Comparison of ENCODE assay signal across 8 cellular contexts in genomic region chr5:180495292-180495691, GRCh38. TPM values are rescaled to one million over a fixed set of nuclear protein-coding genes. Genes with fewer than 3 reads are reported as not detected.
DNase-seq lines count a peak whose midpoint lies in the region; ATAC-seq and TF ChIP-seq lines count a peak whose summit lies in the region.

No MANE protein-coding gene starts in this region.

- no CpG with 5 or more reads among the region's 7 CpGs for WGBS in H9 (ENCODE audit: extremely low coverage, insufficient read length, low lambda C conversion rate)
- 12 to 27% methylated on average over 7 of the region's 7 CpGs for WGBS in sigmoid colon, 2 donors

- H3K9me3 ChIP-seq in H9 (ENCODE audit: control insufficient read depth, low read depth, low read length) (no peaks in the 10 kb centered on the region), sigmoid colon (no peaks in the 10 kb centered on the region)

- no peak overlapping the region for H2BK20ac ChIP-seq in H9 (ENCODE audit: low read depth, low read length, poor library complexity, severe bottlenecking)

- H3K27me3 ChIP-seq in H9 (ENCODE audit: insufficient read depth, low read length): no peaks in the 10 kb centered on the region
- H3K27me3 ChIP-seq in sigmoid colon: no peaks in the 10 kb centered on the region

- DNase-seq in H9 (no peak), SW480 (ENCODE audit: low spot score) (peak; percentile 13), fibroblast of villous mesenchyme (ENCODE audit: low read depth) (no peak), sigmoid colon (no peak), H4 (ENCODE audit: low spot score) (no peak)

- peaks cover 6% of the 10 kb centered on the region for H3K23me2 ChIP-seq in H9 (ENCODE audit: insufficient read length, low read depth, low read length, poor library complexity, severe bottlenecking)

- H3K27ac Mint-ChIP-seq in H9: peak overlapping the region; percentile 79 to 95 (median 89); a peak in 6 of 7 replicates

- no peak overlapping the region for H2BK5ac ChIP-seq in H9 (ENCODE audit: insufficient read length, low read length)

- H3K27ac ChIP-seq in H9 (ENCODE audit: insufficient read length, low read depth, low read length) (no peak overlapping the region), sigmoid colon (peak overlapping the region; percentile 90 to 95 (median 94))

- H2BK15ac ChIP-seq in H9 (ENCODE audit: low read depth, low read length): no peak overlapping the region

- H3K4me2 ChIP-seq in H9 (ENCODE audit: insufficient read depth, insufficient read length, low read length): peak overlapping the region; percentile 93

- no peak overlapping the region for H4K8ac ChIP-seq in H9 (replicated peaks; ENCODE audit: insufficient read length, low read depth, low read length)

- TF ChIP-seq EP300 in sigmoid colon (IDR thresholded peaks at IDR 0.05): no peak

- H3K79me1 ChIP-seq in H9 (ENCODE audit: insufficient read depth, low read depth, low read length, poor library complexity, severe bottlenecking): peaks cover 8% of the 10 kb centered on the region

- H3K4ac ChIP-seq in H9 (ENCODE audit: low read depth, low read length): no peak overlapping the region

- H3K56ac ChIP-seq in H9 (ENCODE audit: insufficient read length, low read depth, low read length): no peak overlapping the region

- TF ChIP-seq POLR2A in sigmoid colon (IDR thresholded peaks at IDR 0.05): no peak

- H4K91ac ChIP-seq in H9 (ENCODE audit: insufficient read length, low read depth, low read length): no peak overlapping the region

- peaks cover 33 to 56% (median 51%) of the 10 kb centered on the region in 3 experiments for H3K36me3 Mint-ChIP-seq in H9 (ENCODE audit: insufficient read depth in 1 of 3, low read depth in 3 of 3)

- no peak overlapping the region for H3T11ph ChIP-seq in H9 (ENCODE audit: low read length)

- H3K9me3 Mint-ChIP-seq in H9: peaks cover 3 to 14% of the 10 kb centered on the region in 2 experiments; a peak in 3 of 5 replicates

- H3K79me2 ChIP-seq in H9 (ENCODE audit: insufficient read depth, low read length): peaks cover 45% of the 10 kb centered on the region

- ATAC-seq in GM18511 (IDR thresholded peaks at IDR 0.05; ENCODE audit: unreplicated experiment) (no peak), HG03460 (IDR thresholded peaks at IDR 0.05; ENCODE audit: unreplicated experiment) (no peak), GM18519 (IDR thresholded peaks at IDR 0.05; ENCODE audit: low FRiP score, unreplicated experiment) (no peak)

- H2BK12ac ChIP-seq in H9 (ENCODE audit: insufficient read length, low read depth, low read length): no peak overlapping the region

- no peak overlapping the region for H4K5ac ChIP-seq in H9 (ENCODE audit: insufficient read length, low read depth, low read length)

- no peak overlapping the region for H3K18ac ChIP-seq in H9 (ENCODE audit: insufficient read length, low read depth, low read length)

- H2AK5ac ChIP-seq in H9 (ENCODE audit: insufficient read length, low read length): no peak overlapping the region

- H3K4me3 Mint-ChIP-seq in H9: peak overlapping the region; percentile 86 to 91

- peak overlapping the region; percentile 79 for H3K4me3 ChIP-seq in fibroblast of villous mesenchyme (ENCODE audit: low read depth, low read length)
- peak overlapping the region; percentile 82 to 94 (median 88) for H3K4me3 ChIP-seq in sigmoid colon

- no peak overlapping the region for H2AFZ ChIP-seq in H9 (ENCODE audit: low read length)

- TF ChIP-seq CTCF in H9 (conservative IDR thresholded peaks at IDR 0.05): no peak
- no peak for TF ChIP-seq CTCF in fibroblast of villous mesenchyme (IDR thresholded peaks at IDR 0.05; ENCODE audit: insufficient read depth, low read depth, low read length)
- TF ChIP-seq CTCF in sigmoid colon (IDR thresholded peaks at IDR 0.05): no peak

- intact Hi-C loops in sigmoid colon (cut with DNase I): loop anchor here (5.0 kb wide), 1 partner anchor 143 kb away; the partner anchor contains the start of gene GFPT2

- H4K20me1 ChIP-seq in H9 (ENCODE audit: control insufficient read depth, insufficient read depth, insufficient read length): no peaks in the 10 kb centered on the region

- no peaks in the 10 kb centered on the region for H3K27me3 Mint-ChIP-seq in H9 (ENCODE audit: low read depth)

- no peak overlapping the region for H3K23ac ChIP-seq in H9 (ENCODE audit: insufficient read length, low read depth, low read length)

- no peaks in the 10 kb centered on the region for H3K36me3 ChIP-seq in sigmoid colon

- peak overlapping the region; percentile 91 for H3K9ac ChIP-seq in H9 (ENCODE audit: extremely low read depth, insufficient read length, low read length)

- H3K4me1 ChIP-seq in H9 (ENCODE audit: insufficient read depth, low read length): peaks cover 6% of the 10 kb centered on the region; the same call in 1 of the 2 replicates
- H3K4me1 ChIP-seq in sigmoid colon: peaks cover 0 to 33% (median 26%) of the 10 kb centered on the region in 4 donors

- no peak overlapping the region for H2BK120ac ChIP-seq in H9 (ENCODE audit: low read depth, low read length, poor library complexity, severe bottlenecking)

- H3K4me1 Mint-ChIP-seq in H9: peaks cover 37 to 44% of the 10 kb centered on the region in 2 experiments

- no peak overlapping the region for H3K14ac ChIP-seq in H9 (ENCODE audit: insufficient read depth, low read length)

RNA-seq across cellular contexts. Expression of gene CNOT6, which starts 1.1 kb away (rescaled TPM):
- total RNA-seq in H9 (2021): 41.7 and 45.0 TPM in 2 replicates
- 8.7 and 16.4 TPM in 2 replicates for total RNA-seq in fibroblast of villous mesenchyme
- total RNA-seq in sigmoid colon: 10 to 100 TPM; 16.0 to 21.8 (median 17.8) TPM
- polyA plus RNA-seq in sigmoid colon: 10 to 100 TPM in 2 of 3 donors, 1 to 10 TPM in 1; 7.2 to 11.6 (median 10.3) TPM
- total RNA-seq in H4 (2014; rRNA removed; shearing (Covaris generic)): 15.0 and 19.1 TPM in 2 replicates
